In genomic region chr3:134832585-134832984, GRCh38 we compare ENCODE assay signal across 19 cellular contexts. TPM values are rescaled to one million over a fixed set of nuclear protein-coding genes. Genes with fewer than 3 reads are reported as not detected.
DNase-seq lines count a peak whose midpoint lies in the region; ATAC-seq and TF ChIP-seq lines count a peak whose summit lies in the region.
"Had no signal": no experiment of that assay in that cellular context is flagged by ENCODE, and none has a peak within 500 bp of the region (broad histone marks: within the 10 kb centered on the region; RNA-seq: fewer than 3 reads in every experiment).

No MANE protein-coding gene starts in this region.

- no peak overlapping the region for H3K4me3 Mint-ChIP-seq in stimulated activated memory B cell treated with anti-CD40 and anti-IgM and Interleukin-4, amounts not matched to agents 10 μg/mL and 1 μg/mL and 100 μg/mL, for 72 hours
- H3K4me3 Mint-ChIP-seq in stimulated activated naive CD8-positive, alpha-beta T cell treated with anti-CD3 and anti-CD28 coated beads, Interleukin-15, amount 100 ng/mL, for 72 hours: no peak overlapping the region
- H3K4me3 Mint-ChIP-seq: B cell; CD4-positive, alpha-beta T cell; CD8-positive, alpha-beta memory T cell had no signal

- peak overlapping the region; percentile 24 for H3K27ac Mint-ChIP-seq in stimulated activated memory B cell treated with anti-CD40 and anti-IgM and Interleukin-4, amounts not matched to agents 10 μg/mL and 1 μg/mL and 100 μg/mL, for 72 hours
- H3K27ac Mint-ChIP-seq in stimulated activated naive CD8-positive, alpha-beta T cell treated with anti-CD3 and anti-CD28 coated beads, Interleukin-15, amount 100 ng/mL, for 72 hours: peak overlapping the region in 1 of 2 donors; percentile 64
- H3K27ac Mint-ChIP-seq: B cell; CD4-positive, alpha-beta T cell; CD8-positive, alpha-beta memory T cell had no signal

- peaks cover 98% of the 10 kb centered on the region for H4K20me1 ChIP-seq in OCI-LY3 (ENCODE audit: insufficient read depth, low read length)
- H4K20me1 ChIP-seq: BLaER1 treated with 17β-estradiol and CSF1 and Interleukin-3, amounts not matched to agents 10 nM and 100 nM had no signal

- TF ChIP-seq CTCF in OCI-LY3 (IDR thresholded peaks at IDR 0.05; ENCODE audit: low read depth, low read length): no peak

- no peaks in the 10 kb centered on the region for H3K27me3 ChIP-seq in OCI-LY3 (ENCODE audit: low read depth, low read length)
- H3K27me3 ChIP-seq: BLaER1 treated with 17β-estradiol and CSF1 and Interleukin-3, amounts not matched to agents 10 nM and 100 nM had no signal

- H3K4me3 ChIP-seq in OCI-LY3 (ENCODE audit: low read length): peak overlapping the region; percentile 40
- H3K4me3 ChIP-seq: A549; BLaER1 treated with 17β-estradiol and CSF1 and Interleukin-3, amounts not matched to agents 10 nM and 100 nM had no signal

- no peaks in the 10 kb centered on the region for H3K9me3 ChIP-seq in OCI-LY3 (ENCODE audit: insufficient read depth, low read length)
- H3K9me3 ChIP-seq: A549; BLaER1 treated with 17β-estradiol and CSF1 and Interleukin-3, amounts not matched to agents 10 nM and 100 nM had no signal

- H3K36me3 Mint-ChIP-seq in stimulated activated memory B cell treated with anti-CD40 and anti-IgM and Interleukin-4, amounts not matched to agents 10 μg/mL and 1 μg/mL and 100 μg/mL, for 72 hours: no peaks in the 10 kb centered on the region
- H3K36me3 Mint-ChIP-seq: CD8-positive, alpha-beta memory T cell had no signal

- no peaks in the 10 kb centered on the region for H3K9me3 Mint-ChIP-seq in stimulated activated memory B cell treated with anti-CD40 and anti-IgM and Interleukin-4, amounts not matched to agents 10 μg/mL and 1 μg/mL and 100 μg/mL, for 72 hours
- H3K9me3 Mint-ChIP-seq in stimulated activated naive CD8-positive, alpha-beta T cell treated with anti-CD3 and anti-CD28 coated beads, Interleukin-15, amount 100 ng/mL, for 72 hours: no peaks in the 10 kb centered on the region
- H3K9me3 Mint-ChIP-seq: CD4-positive, alpha-beta T cell; CD8-positive, alpha-beta memory T cell had no signal

- peak overlapping the region; percentile 69 for H3K27ac ChIP-seq in OCI-LY3 (ENCODE audit: low read length)
- H3K27ac ChIP-seq: 22Rv1; A549; BLaER1 treated with 17β-estradiol and CSF1 and Interleukin-3, amounts not matched to agents 10 nM and 100 nM; C4-2B had no signal

- intact Hi-C loops in left colon (cut with DNase I, micrococcal nuclease): no loop called here

- DNase-seq in stimulated activated naive CD8-positive, alpha-beta T cell treated with anti-CD3 and anti-CD28 coated beads, Interleukin-15, amount 100 ng/mL, for 72 hours: no peak
- DNase-seq in left colon: no peak
- no peak for DNase-seq in NCI-H1436 treated with DMSO at 0.1 percent for 48 hours (lab: John Stamatoyannopoulos, UW)
- DNase-seq: AML-193; CD4-positive, alpha-beta T cell; CD8-positive, alpha-beta memory T cell; COR-L47; DMS79 treated with DMSO at 0.1 percent for 48 hours; GF-D8 had no signal

- H2AFZ ChIP-seq in OCI-LY3 (ENCODE audit: low read depth, low read length): no peak overlapping the region

- peaks cover 22% of the 10 kb centered on the region for H3K4me1 Mint-ChIP-seq in stimulated activated memory B cell treated with anti-CD40 and anti-IgM and Interleukin-4, amounts not matched to agents 10 μg/mL and 1 μg/mL and 100 μg/mL, for 72 hours
- H3K4me1 Mint-ChIP-seq in stimulated activated naive CD8-positive, alpha-beta T cell treated with anti-CD3 and anti-CD28 coated beads, Interleukin-15, amount 100 ng/mL, for 72 hours: no peaks in the 10 kb centered on the region
- H3K4me1 Mint-ChIP-seq: B cell; CD8-positive, alpha-beta memory T cell had no signal

- H3K4me1 ChIP-seq in OCI-LY3 (ENCODE audit: low read length): peaks cover 93% of the 10 kb centered on the region
- H3K4me1 ChIP-seq: A549 had no signal

- H3K36me3 ChIP-seq in OCI-LY3 (replicated peaks; ENCODE audit: low read depth, low read length): peaks cover 43% of the 10 kb centered on the region
- H3K36me3 ChIP-seq: BLaER1 treated with 17β-estradiol and CSF1 and Interleukin-3, amounts not matched to agents 10 nM and 100 nM had no signal

- peaks cover 100% of the 10 kb centered on the region for H3K79me2 ChIP-seq in OCI-LY3 (ENCODE audit: low read length)

- ATAC-seq in GM18868 (IDR thresholded peaks at IDR 0.05; ENCODE audit: unreplicated experiment) (peak; percentile 57), HG03175 (IDR thresholded peaks at IDR 0.05; ENCODE audit: unreplicated experiment) (peak; percentile 43), left colon (no peak)
- no peak for ATAC-seq in stimulated activated memory B cell treated with anti-CD40 and anti-IgM and Interleukin-4, amounts not matched to agents 10 μg/mL and 1 μg/mL and 100 μg/mL, for 72 hours
- ATAC-seq in stimulated activated naive CD8-positive, alpha-beta T cell treated with anti-CD3 and anti-CD28 coated beads, Interleukin-15, amount 100 ng/mL, for 72 hours: no peak
- ATAC-seq: A549 had no signal

- H3K27me3 Mint-ChIP-seq in stimulated activated memory B cell treated with anti-CD40 and anti-IgM and Interleukin-4, amounts not matched to agents 10 μg/mL and 1 μg/mL and 100 μg/mL, for 72 hours: no peaks in the 10 kb centered on the region
- peaks cover 8% of the 10 kb centered on the region for H3K27me3 Mint-ChIP-seq in stimulated activated naive CD8-positive, alpha-beta T cell treated with anti-CD3 and anti-CD28 coated beads, Interleukin-15, amount 100 ng/mL, for 72 hours
- H3K27me3 Mint-ChIP-seq: CD4-positive, alpha-beta T cell had no signal

- peak overlapping the region; percentile 65 for H3K4me2 ChIP-seq in OCI-LY3 (ENCODE audit: low read length)
- H3K4me2 ChIP-seq: A549; BLaER1 treated with 17β-estradiol and CSF1 and Interleukin-3, amounts not matched to agents 10 nM and 100 nM had no signal

- H3K9ac ChIP-seq in OCI-LY3 (ENCODE audit: low read length): peak overlapping the region; percentile 33; the same call in 1 of the 2 replicates
- H3K9ac ChIP-seq: BLaER1 treated with 17β-estradiol and CSF1 and Interleukin-3, amounts not matched to agents 10 nM and 100 nM had no signal

RNA-seq across cellular contexts. Expression of gene EPHB1, which starts 37.5 kb away (rescaled TPM):
- 1 to 10 TPM in 1 of 2 donors, under 1 TPM in 1; 0.31 to 1.1 TPM for total RNA-seq in left colon
- total RNA-seq: A172; B cell; CD8-positive, alpha-beta memory T cell had no signal

Comparison
In these comparisons a context has a peak if more than half of its experiments do, and no peak if none do; other contexts are left out.
1. ATAC-seq: peak in GM18868 (single experiment) and HG03175 (single experiment); none in stimulated activated memory B cell treated with anti-CD40 and anti-IgM and Interleukin-4, amounts not matched to agents 10 μg/mL and 1 μg/mL and 100 μg/mL, for 72 hours (single experiment), stimulated activated naive CD8-positive, alpha-beta T cell treated with anti-CD3 and anti-CD28 coated beads, Interleukin-15, amount 100 ng/mL, for 72 hours (single experiment) and left colon (single experiment).